In the genomic region with DNA sequence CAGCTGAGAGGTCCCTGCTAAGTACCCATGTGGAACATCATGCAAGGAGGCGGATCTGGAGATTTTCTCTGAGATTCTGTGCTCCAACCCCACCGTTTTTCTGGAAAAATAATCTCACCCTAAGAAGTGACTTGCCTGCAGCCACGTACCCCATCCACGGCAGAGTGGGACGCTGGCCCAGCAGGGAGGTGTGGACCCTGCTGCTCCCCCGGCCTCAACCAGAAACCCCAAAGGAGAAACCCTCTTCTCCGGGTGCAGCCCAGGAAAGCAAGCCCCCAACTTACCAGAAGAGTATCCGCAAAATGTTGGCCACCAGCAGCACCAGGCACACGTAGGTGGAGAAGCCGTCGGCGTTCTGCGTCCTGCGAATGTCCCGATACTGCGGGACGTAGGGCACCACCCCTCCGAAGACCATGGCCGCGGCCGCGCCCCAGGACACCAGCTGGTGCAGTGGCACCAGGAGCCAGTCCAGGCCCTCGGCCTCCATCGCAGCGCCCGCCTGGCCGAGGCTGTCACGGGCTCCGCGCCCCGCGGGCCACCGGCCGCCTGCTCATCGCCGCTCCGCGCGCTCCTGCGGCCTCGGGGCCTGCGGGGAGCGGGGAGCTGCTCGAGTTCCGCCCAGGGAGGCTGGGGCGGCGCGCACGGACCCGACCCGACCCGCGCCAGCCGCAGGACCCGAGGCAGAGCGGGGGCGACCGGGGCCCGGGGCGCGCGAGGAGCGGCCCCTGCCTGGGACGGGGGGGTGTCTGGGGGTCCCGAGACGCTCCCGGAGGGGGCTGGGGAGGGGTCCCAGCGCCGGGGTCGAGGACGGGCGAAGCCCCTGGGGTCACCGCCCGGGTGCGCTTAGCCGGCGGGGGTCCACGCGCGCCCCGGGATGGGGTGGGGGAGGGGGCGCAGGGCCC, we compare ENCODE assay signal across 8 cellular contexts. TPM values are rescaled to one million over a fixed set of nuclear protein-coding genes. Genes with fewer than 3 reads are reported as not detected.
DNase-seq lines count a peak whose midpoint lies in the region; ATAC-seq and TF ChIP-seq lines count a peak whose summit lies in the region.

No MANE protein-coding gene starts in this region.

- H4K20me1 ChIP-seq in GM23338 (replicated peaks; ENCODE audit: insufficient read depth) (peaks cover 11% of the 10 kb centered on the region; the same call in 1 of the 2 replicates), PC-3 (ENCODE audit: low read length) (peaks cover 3% of the 10 kb centered on the region; the same call in 1 of the 2 replicates)

- peaks cover 46% of the 10 kb centered on the region for H3K27me3 Mint-ChIP-seq in GM23338 (ENCODE audit: insufficient read depth, low read depth, poor library complexity)

- peak overlapping the region; percentile 76 for H3K9ac ChIP-seq in PC-3 (ENCODE audit: low read length)

- intact Hi-C loops in PC-3 (cut with micrococcal nuclease), result no loop called here
- intact Hi-C loops in left lung (cut with DNase I), result no loop called here

- CTCF ChIA-PET in PC-3 (lab: Charles Lee), result no interaction called here

- 0 out of 2 replicates have a peak, but pooled peaks cover 2% of the 10 kb centered on the region for H3F3A ChIP-seq in GM23338 (replicated peaks; ENCODE audit: low read depth)
- no peaks in the 10 kb centered on the region for H3F3A ChIP-seq in PC-3 (ENCODE audit: low read length, unreplicated experiment)

- H3K27ac Mint-ChIP-seq in GM23338, result no peak overlapping the region

- H3K36me3 ChIP-seq in GM23338 (ENCODE audit: insufficient read depth) (no peaks in the 10 kb centered on the region), PC-3 (ENCODE audit: low read depth, low read length) (peaks cover 5% of the 10 kb centered on the region; the same call in 1 of the 2 replicates), left lung (peaks cover 0 to 9% of the 10 kb centered on the region in 2 donors)

- no TSS peak for BruUV-seq in PC-3 (replicated peaks; lab: Mats Ljungman, UMichigan)

- TF ChIP-seq CTCF in GM23338 (conservative IDR thresholded peaks at IDR 0.05; ENCODE audit: low read depth in 2 of 2), result no peak
- TF ChIP-seq CTCF in PC-3 (conservative IDR thresholded peaks at IDR 0.05; ENCODE audit: low read depth, low read length), result no peak
- no peak for TF ChIP-seq CTCF in choroid plexus epithelial cell (conservative IDR thresholded peaks at IDR 0.05; ENCODE audit: low read depth, low read length)
- TF ChIP-seq CTCF in left lung (IDR thresholded peaks at IDR 0.05), result no peak

- peak overlapping the region; percentile 83 for H3K4me2 ChIP-seq in GM23338
- peak overlapping the region; percentile 100 for H3K4me2 ChIP-seq in PC-3 (ENCODE audit: low read length)

- H3K9me3 ChIP-seq in PC-3 (ENCODE audit: low read length), result no peaks in the 10 kb centered on the region
- H3K9me3 ChIP-seq in left lung, result no peaks in the 10 kb centered on the region

- H3K4me1 Mint-ChIP-seq in GM23338, result peaks cover 17% of the 10 kb centered on the region

- POLR2A ChIA-PET in PC-3 (lab: Charles Lee; ENCODE audit: unreplicated experiment), result interaction anchor here (0.6 kb wide), 2 partner anchors 11 to 37 kb away, joined by 3 to 4 read pairs; no protein-coding TSS in a partner anchor

- H3K9me3 Mint-ChIP-seq in GM23338, result no peaks in the 10 kb centered on the region; the same call in 2 of the 3 replicates

- H3K79me2 ChIP-seq in GM23338 (replicated peaks; ENCODE audit: insufficient read depth) (no peaks in the 10 kb centered on the region), PC-3 (ENCODE audit: low read length) (peaks cover 51% of the 10 kb centered on the region)

- H3K27me3 ChIP-seq in GM23338 (ENCODE audit: insufficient read depth) (peaks cover 58% of the 10 kb centered on the region), PC-3 (ENCODE audit: low read length) (no peaks in the 10 kb centered on the region), left lung (peaks cover 0 to 7% of the 10 kb centered on the region in 2 donors)

- DNase-seq in GM03348 (ENCODE audit: low spot score) (peak; percentile 71), GM23338 (ENCODE audit: low spot score) (peak; percentile 63), PC-3 (peak; percentile 31), choroid plexus epithelial cell (ENCODE audit: low read depth) (no peak), left lung (peak; percentile 52 to 90), substantia nigra (lab: John Stamatoyannopoulos, UW) (peak in 1 of 49 donors; percentile 70), Kasumi-1 (lab: John Stamatoyannopoulos, UW) (no peak)
- DNase-seq in stimulated activated naive CD4-positive, alpha-beta T cell treated with Interleukin-2 at 50 U/mL for 16 hours (lab: John Stamatoyannopoulos, UW), result no peak

- H3K36me3 Mint-ChIP-seq in GM23338 (ENCODE audit: low read depth), result no peaks in the 10 kb centered on the region; the same call in 2 of the 3 replicates

- ATAC-seq in GM23338 (peak; percentile 46), PC-3 (peak; percentile 39), left lung (peak; percentile 20)

- H3K9me2 ChIP-seq in GM23338 (ENCODE audit: insufficient read depth), result no peaks in the 10 kb centered on the region
- no peaks in the 10 kb centered on the region for H3K9me2 ChIP-seq in PC-3 (replicated peaks; ENCODE audit: low read length)

- H3K4me3 ChIP-seq in GM23338 (peak overlapping the region; percentile 66), PC-3 (ENCODE audit: low read length) (peak overlapping the region; percentile 91), choroid plexus epithelial cell (ENCODE audit: low read depth, low read length) (peak overlapping the region; percentile 75), left lung (peak overlapping the region; percentile 54 to 79)

- H3K27ac ChIP-seq in GM23338 (ENCODE audit: low read depth), result no peak overlapping the region
- no peak overlapping the region for H3K27ac ChIP-seq in PC-3 (ENCODE audit: low read length)
- peak overlapping the region; percentile 70 to 80 for H3K27ac ChIP-seq in left lung
- peak overlapping the region; percentile 49 for H3K27ac ChIP-seq in substantia nigra (ENCODE audit: low read depth, low read length, poor library complexity, severe bottlenecking)

- H2AFZ ChIP-seq in GM23338, result 0 out of 2 replicates have a peak overlapping the region, but pooled peaks have one; percentile 23
- peak overlapping the region; percentile 46 for H2AFZ ChIP-seq in PC-3 (ENCODE audit: low read length)

- peak overlapping the region; percentile 74 for H3K4me3 Mint-ChIP-seq in GM23338

- peaks cover 8% of the 10 kb centered on the region; the same call in 1 of the 2 replicates for H3K4me1 ChIP-seq in GM23338 (ENCODE audit: insufficient read depth)
- H3K4me1 ChIP-seq in PC-3 (ENCODE audit: insufficient read depth, low read length), result peaks cover 14% of the 10 kb centered on the region
- peaks cover 26 to 48% of the 10 kb centered on the region in 2 donors for H3K4me1 ChIP-seq in left lung

TF ChIP-seq in GM23338, 12 proteins besides CTCF, POLR2A, EP300 and RAD21:
- TF ChIP-seq EZH2 (IDR thresholded peaks at IDR 0.05; ENCODE audit: low read depth, unreplicated experiment), result peak; percentile 37
- TF ChIP-seq NANOG (IDR thresholded peaks at IDR 0.05; ENCODE audit: borderline replicate concordance), result no peak

RNA-seq across cellular contexts. Expression of a gene that starts 0.8 kb away (rescaled TPM):
- 10.9 and 18.1 TPM in 2 replicates for total RNA-seq in GM23338 (2014; rRNA removed; shearing (Covaris generic))
- 4.0 and 5.4 TPM in 2 replicates for polyA plus RNA-seq in GM23338 (2016; fragmentation: Nextera tagmentation; extraction: Ambion mirVana)
- total RNA-seq in PC-3 (2014; rRNA removed) (52.8 and 66.9 TPM in 2 replicates), left lung (10 to 100 TPM; 44.8 to 69.8 TPM)

RNA-seq across cellular contexts. Expression of a gene that starts 13.8 kb away (rescaled TPM):
- 1.8 TPM in 1 of 2 replicates, not detected in the other for total RNA-seq in GM23338 (2014; rRNA removed; shearing (Covaris generic))
- 2.3 and 3.7 TPM in 2 replicates for polyA plus RNA-seq in GM23338 (2016; fragmentation: Nextera tagmentation; extraction: Ambion mirVana)
- total RNA-seq in PC-3 (2014; rRNA removed) (45.7 and 56.8 TPM in 2 replicates), left lung (10 to 100 TPM; 23.1 to 38.5 TPM)

RNA-seq across cellular contexts. Expression of a gene that starts 37.7 kb away (rescaled TPM):
- total RNA-seq in GM23338 (2014; rRNA removed; shearing (Covaris generic)), result 45.9 and 51.0 TPM in 2 replicates
- polyA plus RNA-seq in GM23338 (2016; fragmentation: Nextera tagmentation; extraction: Ambion mirVana), result 271 and 277 TPM in 2 replicates
- 148 and 159 TPM in 2 replicates for total RNA-seq in PC-3 (2014; rRNA removed)
- total RNA-seq in left lung, result 100 to 1,000 TPM in 1 of 2 donors, 10 to 100 TPM in 1; 82.7 to 106 TPM

Comparison
In these comparisons a context has a peak if more than half of its experiments do, and no peak if none do; other contexts are left out.
1. DNase-seq: peak in GM03348 (single experiment), GM23338 (single experiment), PC-3 (single experiment) and left lung (2 of 2); none in choroid plexus epithelial cell (single experiment), stimulated activated naive CD4-positive, alpha-beta T cell treated with Interleukin-2 at 50 U/mL for 16 hours (single experiment) and Kasumi-1 (0 of 2).
2. H3K27ac ChIP-seq: peak in left lung (2 of 2) and substantia nigra (single experiment); none in GM23338 (single experiment) and PC-3 (single experiment).
3. Peak in every context shown above with its lines, with median percentiles within 50 percentile points of each other: ATAC-seq and H3K4me3 ChIP-seq.